ENCODE assay signal across 1 cellular context in genomic region chr1:203622486-203622885, GRCh38.
TF ChIP-seq lines count a peak whose summit lies in the region.

No MANE protein-coding gene starts in this region.

TF ChIP-seq in H1, 55 proteins besides CTCF, POLR2A, EP300 and RAD21:
- no peak for TF ChIP-seq GABPA (IDR thresholded peaks at IDR 0.05; ENCODE audit: borderline replicate concordance, insufficient read depth, low read length)
- TF ChIP-seq YY1 (IDR thresholded peaks at IDR 0.05; ENCODE audit: low read depth, low read length), result peak; percentile 81
- TF ChIP-seq HDAC2 (IDR thresholded peaks at IDR 0.05; ENCODE audit: borderline replicate concordance in 1 of 2, low read depth in 2 of 2, low read length in 2 of 2), result no peak
- no peak for TF ChIP-seq EGR1 (IDR thresholded peaks at IDR 0.05; ENCODE audit: borderline replicate concordance, low read depth, low read length)
- TF ChIP-seq SRF (IDR thresholded peaks at IDR 0.05; ENCODE audit: low read depth, low read length), result no peak
